ENCODE assay signal across 11 cellular contexts in genomic region chr4:102780476-102781144, GRCh38. TPM values are rescaled to one million over a fixed set of nuclear protein-coding genes. Genes with fewer than 3 reads are reported as not detected.
A peak's percentile ranks its signal among the peaks of the same experiment; 100 is the strongest.
DNase-seq lines count a peak whose midpoint lies in the region; ATAC-seq and TF ChIP-seq lines count a peak whose summit lies in the region.
"Had no signal": no experiment of that assay in that cellular context is flagged by ENCODE, and none has a peak within 500 bp of the region (broad histone marks: within the 10 kb centered on the region; RNA-seq: fewer than 3 reads in every experiment).

No MANE protein-coding gene starts in this region.

- H3K27me3 Mint-ChIP-seq in activated naive CD8-positive, alpha-beta T cell treated with anti-CD3 and anti-CD28 coated beads, Interleukin-2, amount 50 U/mL, for 24 hours: no peaks in the 10 kb centered on the region
- H3K27me3 Mint-ChIP-seq in activated naive CD8-positive, alpha-beta T cell treated with anti-CD3 and anti-CD28 coated beads for 36 hours: no peaks in the 10 kb centered on the region

- H3K27ac Mint-ChIP-seq in activated naive CD8-positive, alpha-beta T cell treated with anti-CD3 and anti-CD28 coated beads, Interleukin-2, amount 50 U/mL, for 24 hours: no peak overlapping the region
- no peak overlapping the region for H3K27ac Mint-ChIP-seq in activated naive CD8-positive, alpha-beta T cell treated with anti-CD3 and anti-CD28 coated beads for 36 hours
- H3K27ac Mint-ChIP-seq: CD8-positive, alpha-beta T cell had no signal

- no peak overlapping the region for H3K27ac ChIP-seq in upper lobe of left lung
- no peak overlapping the region for H3K27ac ChIP-seq in tibial nerve

- H3K4me3 ChIP-seq in fibroblast of the aortic adventitia (ENCODE audit: low read depth, low read length): no peak overlapping the region
- H3K4me3 ChIP-seq in upper lobe of left lung: no peak overlapping the region
- no peak overlapping the region for H3K4me3 ChIP-seq in tibial nerve

- no peak for TF ChIP-seq POLR2A in upper lobe of left lung (IDR thresholded peaks at IDR 0.05)
- TF ChIP-seq POLR2A in tibial nerve (IDR thresholded peaks at IDR 0.05): no peak

- H3K36me3 ChIP-seq in upper lobe of left lung: no peaks in the 10 kb centered on the region
- no peaks in the 10 kb centered on the region for H3K36me3 ChIP-seq in tibial nerve

- H3K36me3 Mint-ChIP-seq in activated naive CD8-positive, alpha-beta T cell treated with anti-CD3 and anti-CD28 coated beads, Interleukin-2, amount 50 U/mL, for 24 hours (ENCODE audit: low read depth): no peaks in the 10 kb centered on the region
- H3K36me3 Mint-ChIP-seq in activated naive CD8-positive, alpha-beta T cell treated with anti-CD3 and anti-CD28 coated beads for 36 hours: no peaks in the 10 kb centered on the region
- H3K36me3 Mint-ChIP-seq: CD8-positive, alpha-beta T cell had no signal

- no peaks in the 10 kb centered on the region for H3K9me3 Mint-ChIP-seq in activated naive CD8-positive, alpha-beta T cell treated with anti-CD3 and anti-CD28 coated beads, Interleukin-2, amount 50 U/mL, for 24 hours
- H3K9me3 Mint-ChIP-seq in activated naive CD8-positive, alpha-beta T cell treated with anti-CD3 and anti-CD28 coated beads for 36 hours: no peaks in the 10 kb centered on the region
- H3K9me3 Mint-ChIP-seq: CD8-positive, alpha-beta T cell had no signal

- no peak for TF ChIP-seq CTCF in fibroblast of the aortic adventitia (IDR thresholded peaks at IDR 0.05; ENCODE audit: insufficient read depth, low read length)
- TF ChIP-seq CTCF in upper lobe of left lung (IDR thresholded peaks at IDR 0.05): no peak
- no peak for TF ChIP-seq CTCF in tibial nerve (IDR thresholded peaks at IDR 0.05)

- H3K4me1 Mint-ChIP-seq in activated naive CD8-positive, alpha-beta T cell treated with anti-CD3 and anti-CD28 coated beads, Interleukin-2, amount 50 U/mL, for 24 hours: no peaks in the 10 kb centered on the region
- H3K4me1 Mint-ChIP-seq in activated naive CD8-positive, alpha-beta T cell treated with anti-CD3 and anti-CD28 coated beads for 36 hours: no peaks in the 10 kb centered on the region

- ATAC-seq in activated naive CD8-positive, alpha-beta T cell treated with anti-CD3 and anti-CD28 coated beads, Interleukin-2, amount 50 U/mL, for 24 hours: peak; percentile 68
- ATAC-seq in upper lobe of left lung (ENCODE audit: low FRiP score in 2 of 2): peak; percentile 26 to 43
- ATAC-seq: CD8-positive, alpha-beta T cell had no signal

- H3K9me3 ChIP-seq in upper lobe of left lung (no peaks in the 10 kb centered on the region), tibial nerve (no peaks in the 10 kb centered on the region)

- H3K4me3 Mint-ChIP-seq in activated naive CD8-positive, alpha-beta T cell treated with anti-CD3 and anti-CD28 coated beads, Interleukin-2, amount 50 U/mL, for 24 hours: no peak overlapping the region
- H3K4me3 Mint-ChIP-seq in activated naive CD8-positive, alpha-beta T cell treated with anti-CD3 and anti-CD28 coated beads for 36 hours: no peak overlapping the region
- H3K4me3 Mint-ChIP-seq: CD8-positive, alpha-beta T cell had no signal

- H3K4me1 ChIP-seq in upper lobe of left lung: peaks cover 0 to 6% (median 0%) of the 10 kb centered on the region in 4 donors
- H3K4me1 ChIP-seq in tibial nerve: no peaks in the 10 kb centered on the region

- TF ChIP-seq EP300 in upper lobe of left lung (IDR thresholded peaks at IDR 0.05) (no peak), tibial nerve (IDR thresholded peaks at IDR 0.05) (no peak)

- DNase-seq in activated naive CD8-positive, alpha-beta T cell treated with anti-CD3 and anti-CD28 coated beads, Interleukin-2, amount 50 U/mL, for 24 hours: no peak
- no peak for DNase-seq in activated naive CD8-positive, alpha-beta T cell treated with anti-CD3 and anti-CD28 coated beads for 36 hours
- DNase-seq in M059J (ENCODE audit: low read depth) (peak; percentile 68), fibroblast of the aortic adventitia (ENCODE audit: low read depth) (peak; percentile 33), upper lobe of left lung (no peak), KG1 (lab: John Stamatoyannopoulos, UW) (no peak), tibial nerve (ENCODE audit: low spot score in 2 of 2) (no peak), foreskin melanocyte (no peak)
- DNase-seq: activated gamma-delta T cell treated with Interleukin-2 at 50 U/mL for 16 hours; CD8-positive, alpha-beta T cell; NCI-H1105 had no signal

- WGBS in upper lobe of left lung, 2 donors: 77 to 86% methylated on average over 5 of the region's 5 CpGs
- WGBS in tibial nerve, 2 donors: 79 to 80% methylated on average over 5 of the region's 5 CpGs

- no peaks in the 10 kb centered on the region for H3K27me3 ChIP-seq in upper lobe of left lung
- no peaks in the 10 kb centered on the region for H3K27me3 ChIP-seq in tibial nerve

RNA-seq across cellular contexts. Expression of gene MANBA, which starts 19.8 kb away (rescaled TPM):
- 1 to 10 TPM; 8.7 to 10.0 TPM for total RNA-seq in activated naive CD8-positive, alpha-beta T cell treated with anti-CD3 and anti-CD28 coated beads for 36 hours
- total RNA-seq in M059J (2014; rRNA removed; shearing (Covaris generic)): 10.9 and 16.7 TPM in 2 replicates
- total RNA-seq in fibroblast of the aortic adventitia (ENCODE audit: low replicate concordance) (32.1 and 74.3 TPM in 2 replicates), upper lobe of left lung (100 to 1,000 TPM in 2 of 6 donors, 10 to 100 TPM in 4; 47.6 to 152 (median 59.3) TPM), tibial nerve (10 to 100 TPM; 26.1 to 38.1 (median 31.9) TPM)

RNA-seq across cellular contexts. Expression of gene UBE2D3, which starts 46.7 kb away (rescaled TPM):
- total RNA-seq in activated naive CD8-positive, alpha-beta T cell treated with anti-CD3 and anti-CD28 coated beads for 36 hours: 100 to 1,000 TPM; 477 to 516 TPM
- total RNA-seq in M059J (2014; rRNA removed; shearing (Covaris generic)): 325 and 456 TPM in 2 replicates
- total RNA-seq in fibroblast of the aortic adventitia (ENCODE audit: low replicate concordance) (247 and 487 TPM in 2 replicates), upper lobe of left lung (100 to 1,000 TPM; 215 to 376 (median 317) TPM), tibial nerve (100 to 1,000 TPM; 305 to 409 (median 347) TPM)

Comparison
In these comparisons a context has a peak if more than half of its experiments do, and no peak if none do; other contexts are left out.
1. DNase-seq: peak in M059J (single experiment) and fibroblast of the aortic adventitia (single experiment); none in activated naive CD8-positive, alpha-beta T cell treated with anti-CD3 and anti-CD28 coated beads, Interleukin-2, amount 50 U/mL, for 24 hours (single experiment), activated naive CD8-positive, alpha-beta T cell treated with anti-CD3 and anti-CD28 coated beads for 36 hours (single experiment), upper lobe of left lung (0 of 2), KG1 (single experiment), tibial nerve (0 of 2) and foreskin melanocyte (single experiment).